ENCODE assay signal across 31 cellular contexts in the genomic region with DNA sequence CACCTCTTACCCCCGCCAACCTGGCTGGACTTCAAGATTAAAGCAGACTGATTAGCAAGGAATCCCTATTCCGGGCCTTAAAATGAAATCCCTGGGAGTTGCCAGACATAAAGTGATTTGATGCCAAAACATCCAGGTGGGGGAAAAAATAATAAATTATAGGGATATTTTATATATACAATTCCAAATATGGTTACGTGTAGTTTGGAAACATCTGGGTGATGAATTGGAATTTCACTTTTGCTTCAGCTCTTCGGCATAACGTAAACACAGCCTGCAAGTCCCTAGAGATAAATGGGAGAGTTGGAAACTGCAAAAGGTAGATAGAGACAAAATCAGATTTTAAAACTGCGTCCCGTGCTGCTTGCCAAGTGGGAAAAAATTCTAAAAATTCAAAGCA.
DNase-seq lines count a peak whose midpoint lies in the region; ATAC-seq and TF ChIP-seq lines count a peak whose summit lies in the region.
"Had no signal": no experiment of that assay in that cellular context is flagged by ENCODE, and none has a peak within 500 bp of the region (broad histone marks: within the 10 kb centered on the region; RNA-seq: fewer than 3 reads in every experiment).

No MANE protein-coding gene starts in this region.

- H3K4me3 ChIP-seq in breast epithelium (peak overlapping the region in 2 of 3 donors; percentile 20 to 30), choroid plexus epithelial cell (ENCODE audit: low read depth, low read length) (peak overlapping the region; percentile 3), aorta (ENCODE audit: low read length in 2 of 2) (peak overlapping the region; percentile 43 to 69), upper lobe of right lung (no peak overlapping the region), body of pancreas (no peak overlapping the region)
- H3K4me3 ChIP-seq: psoas muscle, suprapubic skin had no signal

- H3K27ac Mint-ChIP-seq in MCF 10A (ENCODE audit: low read depth, unreplicated experiment): no peak overlapping the region
- H3K27ac Mint-ChIP-seq: activated CD8-positive, alpha-beta memory T cell treated with anti-CD3 and anti-CD28 coated beads, Interleukin-2, amount 10 ng/mL, durations not matched to agents 7 days and 5 days; brain; CD4-positive, alpha-beta memory T cell; HFFc6; naive thymus-derived CD4-positive, alpha-beta T cell; stimulated activated naive B cell treated with anti-CD40 and anti-IgM and Interleukin-4, amounts not matched to agents 10 μg/mL and 1 μg/mL and 100 μg/mL, for 72 hours had no signal

- POLR2A ChIA-PET in MCF 10A (lab: Yijun Ruan, JAX): interaction anchor here (0.6 to 0.7 kb wide), 2 partner anchors 104 to 485 kb away, joined by 3 read pairs; no protein-coding TSS in a partner anchor

- no peaks in the 10 kb centered on the region for H3K27me3 Mint-ChIP-seq in MCF 10A (ENCODE audit: insufficient read depth, unreplicated experiment)

- no peaks in the 10 kb centered on the region for H3K9me3 Mint-ChIP-seq in MCF 10A (ENCODE audit: unreplicated experiment)
- H3K9me3 Mint-ChIP-seq: brain; CD4-positive, alpha-beta memory T cell; HFFc6; stimulated activated naive B cell treated with anti-CD40 and anti-IgM and Interleukin-4, amounts not matched to agents 10 μg/mL and 1 μg/mL and 100 μg/mL, for 72 hours had no signal

- H3K36me3 ChIP-seq in breast epithelium (no peaks in the 10 kb centered on the region), aorta (ENCODE audit: control insufficient read depth in 1 of 2, insufficient read depth in 2 of 2, low read length in 1 of 2) (no peaks in the 10 kb centered on the region), upper lobe of right lung (no peaks in the 10 kb centered on the region), body of pancreas (replicated peaks in 1 of 2; ENCODE audit: insufficient read depth in 1 of 2, low read depth in 2 of 2) (no peaks in the 10 kb centered on the region)
- H3K36me3 ChIP-seq: heart left ventricle, suprapubic skin had no signal

- TF ChIP-seq POLR2A in breast epithelium (IDR thresholded peaks at IDR 0.05) (no peak), body of pancreas (IDR thresholded peaks at IDR 0.05) (no peak)

- no peak overlapping the region for H3K27ac ChIP-seq in breast epithelium
- H3K27ac ChIP-seq in aorta (ENCODE audit: low read depth in 1 of 2, low read length in 2 of 2): no peak overlapping the region
- no peak overlapping the region for H3K27ac ChIP-seq in upper lobe of right lung
- no peak overlapping the region for H3K27ac ChIP-seq in body of pancreas
- H3K27ac ChIP-seq: heart left ventricle, psoas muscle, suprapubic skin had no signal

- 3 to 5% methylated on average over 7 of the region's 7 CpGs for WGBS in aorta, 2 donors
- 32 to 34% methylated on average over 7 of the region's 7 CpGs for WGBS in body of pancreas, 2 donors

- DNase-seq in breast epithelium (ENCODE audit: low spot score in 2 of 2): no peak
- no peak for DNase-seq in MCF 10A (ENCODE audit: unreplicated experiment)
- peak; percentile 66 for DNase-seq in choroid plexus epithelial cell (ENCODE audit: low read depth)
- DNase-seq in lung microvascular endothelial cell (ENCODE audit: low read depth in 2 of 2): peak; percentile 25 to 58
- no peak for DNase-seq in aorta
- no peak for DNase-seq in upper lobe of right lung
- DNase-seq in body of pancreas: no peak
- DNase-seq in DMS114 treated with DMSO at 0.1 percent for 48 hours (lab: John Stamatoyannopoulos, UW; ENCODE audit: unreplicated experiment): no peak
- DNase-seq: 8988T; activated CD4-positive, alpha-beta T cell treated with anti-CD3 and anti-CD28 coated beads, Interleukin-2, amount 50 U/mL, for 4 hours; activated CD8-positive, alpha-beta memory T cell treated with anti-CD3 and anti-CD28 coated beads, Interleukin-2, amount 10 ng/mL, durations not matched to agents 7 days and 5 days; activated T-cell treated with anti-CD3 and anti-CD28 coated beads, Interleukin-2, amount 50 U/mL, for 48 hours; AML-193; CD4-positive, alpha-beta memory T cell; foreskin fibroblast; heart left ventricle; HFFc6; islet precursor cell; left ventricle myocardium superior; naive thymus-derived CD4-positive, alpha-beta T cell; NCI-H1105; NCI-H187 treated with DMSO at 0.1 percent for 48 hours; NCI-H524 treated with DMSO at 0.1 percent for 48 hours; OCI-M1; psoas muscle; stimulated activated CD4-positive, alpha-beta T cell treated with anti-CD3 and anti-CD28 coated beads, Interleukin-15, amount 100 ng/mL, for 24 hours; stimulated activated naive B cell treated with anti-CD40 and anti-IgM and Interleukin-4, amounts not matched to agents 10 μg/mL and 1 μg/mL and 100 μg/mL, for 72 hours had no signal

- H3K9me3 ChIP-seq in breast epithelium (no peaks in the 10 kb centered on the region), aorta (ENCODE audit: control insufficient read depth, low read length) (no peaks in the 10 kb centered on the region), upper lobe of right lung (no peaks in the 10 kb centered on the region), body of pancreas (no peaks in the 10 kb centered on the region)
- H3K9me3 ChIP-seq: heart left ventricle, psoas muscle, suprapubic skin had no signal

- ATAC-seq in aorta (ENCODE audit: low FRiP score) (no peak), upper lobe of right lung (no peak), body of pancreas (no peak)
- ATAC-seq: activated CD4-positive, CD25-positive, alpha-beta regulatory T cell treated with anti-CD3 and anti-CD28 coated beads, Interleukin-2, amount 50 U/mL, for 24 hours; activated CD8-positive, alpha-beta memory T cell treated with anti-CD3 and anti-CD28 coated beads, Interleukin-2, amount 10 ng/mL, durations not matched to agents 7 days and 5 days; heart left ventricle; left ventricle myocardium superior; naive thymus-derived CD4-positive, alpha-beta T cell; psoas muscle; Right ventricle myocardium inferior; stimulated activated naive B cell treated with anti-CD40 and anti-IgM and Interleukin-4, amounts not matched to agents 10 μg/mL and 1 μg/mL and 100 μg/mL, for 72 hours had no signal

- intact Hi-C loops in breast epithelium (cut with DNase I; ENCODE audit: low total_unique reads): no loop called here
- intact Hi-C loops in MCF 10A (cut with micrococcal nuclease): loop anchor here (5.0 kb wide), 1 partner anchor 209 kb away; no protein-coding TSS in a partner anchor
- intact Hi-C loops in aorta (cut with DNase I): no loop called here
- intact Hi-C loops in upper lobe of right lung (cut with DNase I): no loop called here
- intact Hi-C loops in body of pancreas (cut with DNase I): no loop called here

- no peak for TF ChIP-seq CTCF in breast epithelium (IDR thresholded peaks at IDR 0.05)
- no peak for TF ChIP-seq CTCF in MCF 10A (IDR thresholded peaks at IDR 0.05; ENCODE audit: unreplicated experiment)
- TF ChIP-seq CTCF in choroid plexus epithelial cell (conservative IDR thresholded peaks at IDR 0.05; ENCODE audit: low read depth, low read length): no peak
- no peak for TF ChIP-seq CTCF in upper lobe of right lung (IDR thresholded peaks at IDR 0.05)
- TF ChIP-seq CTCF in body of pancreas (IDR thresholded peaks at IDR 0.05): no peak

- CTCF ChIA-PET in MCF 10A (lab: Yijun Ruan, JAX): interaction anchor here (0.5 kb wide), 1 partner anchor 137 kb away, joined by 3 read pairs; no protein-coding TSS in a partner anchor

- peaks cover 16% of the 10 kb centered on the region for H3K4me1 Mint-ChIP-seq in MCF 10A (ENCODE audit: insufficient read depth, unreplicated experiment)

- H3K27me3 ChIP-seq in breast epithelium: no peaks in the 10 kb centered on the region
- no peaks in the 10 kb centered on the region for H3K27me3 ChIP-seq in aorta (ENCODE audit: control insufficient read depth in 1 of 2, insufficient read depth in 2 of 2, low read length in 1 of 2)
- H3K27me3 ChIP-seq in upper lobe of right lung: no peaks in the 10 kb centered on the region
- no peaks in the 10 kb centered on the region for H3K27me3 ChIP-seq in body of pancreas
- H3K27me3 ChIP-seq: heart left ventricle, suprapubic skin had no signal

- no peaks in the 10 kb centered on the region for H3K36me3 Mint-ChIP-seq in MCF 10A (ENCODE audit: insufficient read depth, unreplicated experiment)
- H3K36me3 Mint-ChIP-seq: activated CD8-positive, alpha-beta memory T cell treated with anti-CD3 and anti-CD28 coated beads, Interleukin-2, amount 10 ng/mL, durations not matched to agents 7 days and 5 days; brain; CD4-positive, alpha-beta memory T cell; naive thymus-derived CD4-positive, alpha-beta T cell; stimulated activated naive B cell treated with anti-CD40 and anti-IgM and Interleukin-4, amounts not matched to agents 10 μg/mL and 1 μg/mL and 100 μg/mL, for 72 hours had no signal

- H3K4me1 ChIP-seq in breast epithelium: no peaks in the 10 kb centered on the region
- H3K4me1 ChIP-seq in aorta (ENCODE audit: control insufficient read depth in 1 of 2, insufficient read depth in 2 of 2, low read length in 2 of 2): peaks cover 0 to 3% of the 10 kb centered on the region in 2 donors
- peaks cover 10% of the 10 kb centered on the region for H3K4me1 ChIP-seq in upper lobe of right lung
- no peaks in the 10 kb centered on the region for H3K4me1 ChIP-seq in body of pancreas
- H3K4me1 ChIP-seq: psoas muscle, suprapubic skin had no signal

- BruUV-seq in MCF 10A (replicated peaks; lab: Mats Ljungman, UMichigan): no TSS peak

- no peak overlapping the region for H3K4me3 Mint-ChIP-seq in MCF 10A (ENCODE audit: unreplicated experiment)
- H3K4me3 Mint-ChIP-seq: activated CD8-positive, alpha-beta memory T cell treated with anti-CD3 and anti-CD28 coated beads, Interleukin-2, amount 10 ng/mL, durations not matched to agents 7 days and 5 days; brain; CD4-positive, alpha-beta memory T cell; HFFc6; naive thymus-derived CD4-positive, alpha-beta T cell; stimulated activated naive B cell treated with anti-CD40 and anti-IgM and Interleukin-4, amounts not matched to agents 10 μg/mL and 1 μg/mL and 100 μg/mL, for 72 hours had no signal

Comparison
In these comparisons a context has a peak if more than half of its experiments do, and no peak if none do; other contexts are left out.
1. DNase-seq: peak in choroid plexus epithelial cell (single experiment) and lung microvascular endothelial cell (2 of 2); none in breast epithelium (0 of 2), MCF 10A (single experiment), aorta (0 of 2), upper lobe of right lung (single experiment), body of pancreas (0 of 4) and DMS114 treated with DMSO at 0.1 percent for 48 hours (single experiment).
2. H3K4me3 ChIP-seq: peak in breast epithelium (2 of 3), choroid plexus epithelial cell (single experiment) and aorta (2 of 2); none in upper lobe of right lung (single experiment) and body of pancreas (0 of 2).